20 cellular contexts compared by ENCODE assay signal in the genomic region with DNA sequence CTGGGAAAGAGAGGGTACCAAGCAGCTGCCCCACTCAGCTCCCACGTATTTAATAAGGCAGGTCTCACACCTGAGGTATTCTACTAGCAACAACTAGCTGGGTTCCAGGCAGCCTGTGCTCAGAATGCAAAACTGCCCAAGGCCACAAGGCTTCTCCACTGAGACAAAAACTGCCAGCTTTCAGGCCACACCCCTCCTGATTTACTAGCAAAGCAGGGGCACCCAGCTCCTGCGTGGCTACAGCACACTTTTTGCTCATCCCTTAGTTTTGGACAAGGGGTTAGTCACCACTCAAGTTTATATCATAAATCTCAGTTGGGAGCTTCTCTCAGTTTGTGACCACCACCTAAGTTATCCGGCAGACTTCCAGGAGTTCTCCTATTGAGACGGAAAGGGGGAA.
A peak's percentile ranks its signal among the peaks of the same experiment; 100 is the strongest.
DNase-seq lines count a peak whose midpoint lies in the region; ATAC-seq and TF ChIP-seq lines count a peak whose summit lies in the region.
"Had no signal": no experiment of that assay in that cellular context is flagged by ENCODE, and none has a peak within 500 bp of the region (broad histone marks: within the 10 kb centered on the region; RNA-seq: fewer than 3 reads in every experiment).

No MANE protein-coding gene starts in this region.

- no peak for TF ChIP-seq CTCF in coronary artery (IDR thresholded peaks at IDR 0.05)

- DNase-seq in ELF-1 (ENCODE audit: low read depth, low spot score) (peak; percentile 37), NAMALWA (ENCODE audit: low spot score) (peak; percentile 20), islet precursor cell (peak; percentile 57), occipital lobe (lab: John Stamatoyannopoulos, UW) (no peak), Ammon's horn (ENCODE audit: low spot score) (no peak), coronary artery (ENCODE audit: low spot score) (no peak)
- DNase-seq: activated CD4-positive, alpha-beta T cell treated with anti-CD3 and anti-CD28 coated beads, Interleukin-2, amount 10 ng/mL, durations not matched to agents 7 days and 5 days; activated naive CD4-positive, alpha-beta T cell treated with anti-CD3 and anti-CD28 coated beads for 36 hours; dermis blood vessel endothelial cell; DMS79; naive thymus-derived CD4-positive, alpha-beta T cell; NCI-H146; NCI-H526 treated with DMSO at 0.1 percent for 48 hours; thyroid gland had no signal

- ATAC-seq in SK-N-SH treated with all-trans-retinoic acid at 6 μM for 48 hours (peak; percentile 74), HG03135 (IDR thresholded peaks at IDR 0.05; ENCODE audit: unreplicated experiment) (no peak)
- ATAC-seq: esophagus mucosa; naive thymus-derived CD4-positive, alpha-beta T cell; Panc1 had no signal

- no peak overlapping the region for H3K27ac ChIP-seq in coronary artery
- H3K27ac ChIP-seq: BLaER1, skin epidermis, thyroid gland had no signal

- no peak overlapping the region for H3K4me3 ChIP-seq in coronary artery
- H3K4me3 ChIP-seq: BLaER1, skin epidermis, thyroid gland had no signal

TF ChIP-seq in SK-N-SH treated with all-trans-retinoic acid at 6 μM for 48 hours, 23 proteins besides CTCF, POLR2A, EP300 and RAD21:
- no peak for TF ChIP-seq ISL1 (CRISPR knock-in tag; IDR thresholded peaks at IDR 0.05)
- TF ChIP-seq BACH2 (CRISPR knock-in tag; IDR thresholded peaks at IDR 0.05; ENCODE audit: borderline replicate concordance): no peak
- TF ChIP-seq TOX (CRISPR knock-in tag; IDR thresholded peaks at IDR 0.05; ENCODE audit: borderline replicate concordance): no peak
- no peak for TF ChIP-seq ZNF565 (CRISPR knock-in tag; conservative IDR thresholded peaks at IDR 0.05; ENCODE audit: low read depth)
- TF ChIP-seq ZFP3 (CRISPR knock-in tag; IDR thresholded peaks at IDR 0.05): no peak
- TF ChIP-seq, protein P1, sequence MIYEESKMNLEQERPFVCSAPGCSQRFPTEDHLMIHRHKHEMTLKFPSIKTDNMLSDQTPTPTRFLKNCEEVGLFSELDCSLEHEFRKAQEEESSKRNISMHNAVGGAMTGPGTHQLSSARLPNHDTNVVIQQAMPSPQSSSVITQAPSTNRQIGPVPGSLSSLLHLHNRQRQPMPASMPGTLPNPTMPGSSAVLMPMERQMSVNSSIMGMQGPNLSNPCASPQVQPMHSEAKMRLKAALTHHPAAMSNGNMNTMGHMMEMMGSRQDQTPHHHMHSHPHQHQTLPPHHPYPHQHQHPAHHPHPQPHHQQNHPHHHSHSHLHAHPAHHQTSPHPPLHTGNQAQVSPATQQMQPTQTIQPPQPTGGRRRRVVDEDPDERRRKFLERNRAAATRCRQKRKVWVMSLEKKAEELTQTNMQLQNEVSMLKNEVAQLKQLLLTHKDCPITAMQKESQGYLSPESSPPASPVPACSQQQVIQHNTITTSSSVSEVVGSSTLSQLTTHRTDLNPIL (CRISPR knock-in tag; IDR thresholded peaks at IDR 0.05; ENCODE audit: low read depth): no peak
- no peak for TF ChIP-seq PPARA (CRISPR knock-in tag; IDR thresholded peaks at IDR 0.05; ENCODE audit: borderline replicate concordance)
- TF ChIP-seq ZNF70 (CRISPR knock-in tag; IDR thresholded peaks at IDR 0.05): no peak
- TF ChIP-seq ARNTL (CRISPR knock-in tag; IDR thresholded peaks at IDR 0.05; ENCODE audit: borderline replicate concordance, low read depth): no peak
- TF ChIP-seq, protein P2, sequence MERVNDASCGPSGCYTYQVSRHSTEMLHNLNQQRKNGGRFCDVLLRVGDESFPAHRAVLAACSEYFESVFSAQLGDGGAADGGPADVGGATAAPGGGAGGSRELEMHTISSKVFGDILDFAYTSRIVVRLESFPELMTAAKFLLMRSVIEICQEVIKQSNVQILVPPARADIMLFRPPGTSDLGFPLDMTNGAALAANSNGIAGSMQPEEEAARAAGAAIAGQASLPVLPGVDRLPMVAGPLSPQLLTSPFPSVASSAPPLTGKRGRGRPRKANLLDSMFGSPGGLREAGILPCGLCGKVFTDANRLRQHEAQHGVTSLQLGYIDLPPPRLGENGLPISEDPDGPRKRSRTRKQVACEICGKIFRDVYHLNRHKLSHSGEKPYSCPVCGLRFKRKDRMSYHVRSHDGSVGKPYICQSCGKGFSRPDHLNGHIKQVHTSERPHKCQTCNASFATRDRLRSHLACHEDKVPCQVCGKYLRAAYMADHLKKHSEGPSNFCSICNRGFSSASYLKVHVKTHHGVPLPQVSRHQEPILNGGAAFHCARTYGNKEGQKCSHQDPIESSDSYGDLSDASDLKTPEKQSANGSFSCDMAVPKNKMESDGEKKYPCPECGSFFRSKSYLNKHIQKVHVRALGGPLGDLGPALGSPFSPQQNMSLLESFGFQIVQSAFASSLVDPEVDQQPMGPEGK (CRISPR knock-in tag; IDR thresholded peaks at IDR 0.05; ENCODE audit: borderline replicate concordance): no peak

Comparison
In these comparisons a context has a peak if more than half of its experiments do, and no peak if none do; other contexts are left out.
1. DNase-seq: peak in ELF-1 (single experiment), NAMALWA (single experiment) and islet precursor cell (single experiment); none in occipital lobe (single experiment), Ammon's horn (single experiment) and coronary artery (single experiment).